ENCODE assay signal across 18 cellular contexts in genomic region chr4:1730532-1731135, GRCh38.
"Had no signal": no experiment of that assay in that cellular context is flagged by ENCODE, and none has a peak within 500 bp of the region (broad histone marks: within the 10 kb centered on the region; RNA-seq: fewer than 3 reads in every experiment).

No MANE protein-coding gene starts in this region.

- H3K9me3 Mint-ChIP-seq: activated naive CD8-positive, alpha-beta T cell treated with anti-CD3 and anti-CD28 coated beads for 36 hours; brain; naive thymus-derived CD8-positive, alpha-beta T cell had no signal

- H3K27ac ChIP-seq: esophagus squamous epithelium, hepatocyte, left lung, right atrium auricular region, skin epidermis, transverse colon had no signal

- H2AFZ ChIP-seq: hepatocyte had no signal

- H3K27ac Mint-ChIP-seq: progenitor cell of endocrine pancreas had no signal

- H3K27me3 Mint-ChIP-seq: activated naive CD8-positive, alpha-beta T cell treated with anti-CD3 and anti-CD28 coated beads for 36 hours; brain; naive thymus-derived CD8-positive, alpha-beta T cell; progenitor cell of endocrine pancreas had no signal

- FAIRE-seq: endothelial cell of umbilical vein, keratinocyte had no signal

- H3K27me3 ChIP-seq: esophagus squamous epithelium, hepatocyte, left lung, right atrium auricular region, transverse colon had no signal

- H3K4me3 Mint-ChIP-seq: activated naive CD8-positive, alpha-beta T cell treated with anti-CD3 and anti-CD28 coated beads for 36 hours; brain had no signal

- H3K4me3 ChIP-seq: esophagus squamous epithelium, hepatocyte, right atrium auricular region, skin epidermis, transverse colon had no signal

- DNase-seq: activated naive CD8-positive, alpha-beta T cell treated with anti-CD3 and anti-CD28 coated beads for 36 hours; activated T-cell treated with anti-CD3 and anti-CD28 coated beads, Interleukin-2, amount 50 U/mL, for 48 hours; cortex of kidney; effector CD8-positive, alpha-beta T cell; esophagus squamous epithelium; naive thymus-derived CD8-positive, alpha-beta T cell; stimulated activated CD4-positive, alpha-beta T cell treated with anti-CD3 and anti-CD28 coated beads, Interleukin-4, amount 100 ng/mL, for 4 hours; stimulated activated CD8-positive, alpha-beta memory T cell treated with anti-CD3 and anti-CD28 coated beads, Interleukin-4, amount 100 ng/mL, for 48 hours; stimulated activated naive CD4-positive, alpha-beta T cell treated with Interleukin-2 at 50 U/mL for 16 hours; transverse colon had no signal

- H3K4me2 ChIP-seq: hepatocyte had no signal

- H3K9me3 ChIP-seq: esophagus squamous epithelium, left lung, right atrium auricular region, transverse colon had no signal
